ENCODE assay signal across 8 cellular contexts in genomic region chr5:138274189-138274853, GRCh38. TPM values are rescaled to one million over a fixed set of nuclear protein-coding genes. Genes with fewer than 3 reads are reported as not detected.
DNase-seq lines count a peak whose midpoint lies in the region; ATAC-seq and TF ChIP-seq lines count a peak whose summit lies in the region.

Gene GFRA3, minus strand, starts transcription at chr5:138274621. Its CDS starts 197 bp downstream, at chr5:138274424.

- no peaks in the 10 kb centered on the region for H3K9me2 ChIP-seq in PC-9 (ENCODE audit: insufficient read depth)

- no peak within 1 kb of the TSS for H2BK12ac ChIP-seq in mesenchymal stem cell (ENCODE audit: low read length in 2 of 2)

- CTCF ChIA-PET in mammary epithelial cell (lab: Charles Lee; ENCODE audit: low non-redundant PET), result no interaction called here
- CTCF ChIA-PET in PC-9 (lab: Charles Lee), result no interaction called here

- peak within 1 kb of the TSS; percentile 6; the same call in 1 of the 2 replicates for H3K4me3 ChIP-seq in HL-60 (replicated peaks; ENCODE audit: insufficient read depth, low read length)
- peak within 1 kb of the TSS in 2 of 3 experiments; percentile 29 to 33 for H3K4me3 ChIP-seq in mammary epithelial cell (replicated peaks in 1 of 3; ENCODE audit: insufficient read depth in 1 of 3, low read depth in 2 of 3, low read length in 3 of 3)
- H3K4me3 ChIP-seq in mesenchymal stem cell (ENCODE audit: insufficient read depth in 1 of 2, low read depth in 1 of 2, low read length in 2 of 2), result peak within 1 kb of the TSS; percentile 37 to 47
- H3K4me3 ChIP-seq in uterus, result peak within 1 kb of the TSS; percentile 3 to 27
- no peak within 1 kb of the TSS for H3K4me3 ChIP-seq in PC-9

- H3K27ac ChIP-seq in HL-60 (replicated peaks) (no peak within 1 kb of the TSS), mammary epithelial cell (ENCODE audit: insufficient read depth, low read depth, low read length) (no peak within 1 kb of the TSS), mesenchymal stem cell (ENCODE audit: low read length, poor library complexity, severe bottlenecking) (no peak within 1 kb of the TSS), uterus (no peak within 1 kb of the TSS), PC-9 (no peak within 1 kb of the TSS)

- peak within 1 kb of the TSS in 1 of 2 experiments; percentile 94 for H3K14ac ChIP-seq in mesenchymal stem cell (ENCODE audit: low read length in 2 of 2)

- no peak within 1 kb of the TSS for H3K4ac ChIP-seq in mesenchymal stem cell (ENCODE audit: low read depth in 1 of 2, low read length in 2 of 2)

- ATAC-seq in HG02623 (IDR thresholded peaks at IDR 0.05; ENCODE audit: unreplicated experiment) (no peak), GM21447 (IDR thresholded peaks at IDR 0.05; ENCODE audit: unreplicated experiment) (no peak)

- H3K4me2 ChIP-seq in mammary epithelial cell (ENCODE audit: insufficient read depth, low read depth, low read length) (peak within 1 kb of the TSS; percentile 87), mesenchymal stem cell (ENCODE audit: low read length, poor library complexity, severe bottlenecking) (peak within 1 kb of the TSS; percentile 75), PC-9 (no peak within 1 kb of the TSS)

- H4K8ac ChIP-seq in mesenchymal stem cell (ENCODE audit: low read length), result peak within 1 kb of the TSS; percentile 71

- in situ Hi-C loops in mammary epithelial cell (cut with MboI; ENCODE audit: low sequenced_read_pairs in 2 of 2), result loop anchor here in 1 of 2 donors (10.0 kb wide), 1 partner anchor 50 kb away; no protein-coding TSS in a partner anchor

- H3K79me1 ChIP-seq in mesenchymal stem cell (replicated peaks; ENCODE audit: low read length, poor library complexity, severe bottlenecking), result no peaks in the 10 kb centered on the region

- H3K9ac ChIP-seq in mammary epithelial cell (ENCODE audit: insufficient read depth, low read length), result no peak within 1 kb of the TSS
- no peak within 1 kb of the TSS for H3K9ac ChIP-seq in mesenchymal stem cell (ENCODE audit: low read length)

- H2BK15ac ChIP-seq in mesenchymal stem cell (ENCODE audit: low read depth, poor library complexity, severe bottlenecking), result peak within 1 kb of the TSS; percentile 77

- no peak within 1 kb of the TSS for H2BK120ac ChIP-seq in mesenchymal stem cell (ENCODE audit: low read depth, low read length)

- H3K9me3 ChIP-seq in mammary epithelial cell (replicated peaks; ENCODE audit: insufficient read depth, low read length) (no peaks in the 10 kb centered on the region), mesenchymal stem cell (ENCODE audit: control insufficient read depth, low read length) (no peaks in the 10 kb centered on the region), uterus (no peaks in the 10 kb centered on the region), PC-9 (ENCODE audit: insufficient read depth, low read depth) (no peaks in the 10 kb centered on the region)

- TF ChIP-seq CTCF in HL-60 (IDR thresholded peaks at IDR 0.05; ENCODE audit: insufficient read depth, low read length) (no peak), mammary epithelial cell (conservative IDR thresholded peaks at IDR 0.05 in 1 of 2, IDR thresholded peaks at IDR 0.05 in 1 of 2; ENCODE audit: extremely low read depth in 1 of 2, insufficient read depth in 1 of 2, low read depth in 1 of 2, low read length in 2 of 2) (no peak), uterus (IDR thresholded peaks at IDR 0.05) (no peak), PC-9 (conservative IDR thresholded peaks at IDR 0.05) (no peak)

- no peak for TF ChIP-seq POLR2A in uterus (IDR thresholded peaks at IDR 0.05)

- H3K36me3 ChIP-seq in mammary epithelial cell (ENCODE audit: insufficient read depth, low read length) (no peaks in the 10 kb centered on the region), mesenchymal stem cell (ENCODE audit: control insufficient read depth in 1 of 2, insufficient read depth in 2 of 2, low read depth in 1 of 2, low read length in 2 of 2) (no peaks in the 10 kb centered on the region), uterus (no peaks in the 10 kb centered on the region), PC-9 (ENCODE audit: low read depth) (no peaks in the 10 kb centered on the region)

- no peak within 1 kb of the TSS for H4K91ac ChIP-seq in mesenchymal stem cell (ENCODE audit: low read length)

- H3K27me3 ChIP-seq in HL-60 (ENCODE audit: insufficient read depth, poor library complexity, severe bottlenecking) (no peaks in the 10 kb centered on the region), mammary epithelial cell (ENCODE audit: insufficient read depth, low read length) (peaks cover 2% of the 10 kb centered on the region), mesenchymal stem cell (ENCODE audit: control insufficient read depth in 1 of 2, insufficient read depth in 1 of 2, low read length in 2 of 2) (peaks cover 28 to 53% of the 10 kb centered on the region in 2 experiments), uterus (no peaks in the 10 kb centered on the region), PC-9 (ENCODE audit: insufficient read depth, low read depth) (no peaks in the 10 kb centered on the region)

- H4K20me1 ChIP-seq in mammary epithelial cell (ENCODE audit: insufficient read depth, low read length) (no peaks in the 10 kb centered on the region), PC-9 (ENCODE audit: insufficient read depth) (no peaks in the 10 kb centered on the region)

- dilution Hi-C loops in mammary epithelial cell (cut with HindIII; ENCODE audit: low sequenced_read_pairs), result no loop called here

- intact Hi-C loops in mammary epithelial cell (cut with micrococcal nuclease) (no loop called here), uterus (cut with DNase I; ENCODE audit: low total_unique reads) (no loop called here), PC-9 (cut with micrococcal nuclease; ENCODE audit: unreplicated experiment) (no loop called here)

- 0% methylated on average over 4 of the region's 62 CpGs for WGBS in mammary epithelial cell (ENCODE audit: low coverage, missing lambda C conversion rate)
- WGBS in mesenchymal stem cell, result 3% methylated on average over 59 of the region's 62 CpGs

- POLR2A ChIA-PET in PC-9 (lab: Charles Lee; ENCODE audit: unreplicated experiment), result no interaction called here

- no TSS peak for BruUV-seq in mammary epithelial cell (replicated peaks; lab: Mats Ljungman, UMichigan)
- BruUV-seq in PC-9 (replicated peaks; lab: Mats Ljungman, UMichigan), result no TSS peak

- H3K18ac ChIP-seq in mesenchymal stem cell (ENCODE audit: low read depth in 1 of 2, low read length in 2 of 2), result no peak within 1 kb of the TSS

- peak within 1 kb of the TSS; percentile 66 for H2AFZ ChIP-seq in mammary epithelial cell (ENCODE audit: low read depth, low read length)
- H2AFZ ChIP-seq in mesenchymal stem cell (ENCODE audit: low read depth, low read length), result no peak within 1 kb of the TSS
- no peak within 1 kb of the TSS for H2AFZ ChIP-seq in PC-9

- H3F3A ChIP-seq in PC-9 (ENCODE audit: insufficient read depth, low read depth), result no peaks in the 10 kb centered on the region

- no peak within 1 kb of the TSS for H2AK5ac ChIP-seq in mesenchymal stem cell (ENCODE audit: low read length, severe bottlenecking)

- peaks cover 2% of the 10 kb centered on the region for H3K4me1 ChIP-seq in mammary epithelial cell (ENCODE audit: insufficient read depth, low read length)
- peaks cover 7% of the 10 kb centered on the region for H3K4me1 ChIP-seq in mesenchymal stem cell (ENCODE audit: control insufficient read depth, insufficient read depth, low read depth, low read length)
- H3K4me1 ChIP-seq in uterus, result peaks cover 0 to 5% of the 10 kb centered on the region in 2 donors
- H3K4me1 ChIP-seq in PC-9 (replicated peaks; ENCODE audit: insufficient read depth), result no peaks in the 10 kb centered on the region

- H3K79me2 ChIP-seq in mammary epithelial cell (ENCODE audit: insufficient read depth, low read length), result no peaks in the 10 kb centered on the region
- no peaks in the 10 kb centered on the region for H3K79me2 ChIP-seq in PC-9 (ENCODE audit: low read depth)

- peak; percentile 33 for DNase-seq in AG08396 (ENCODE audit: low spot score)
- DNase-seq in HL-60 (ENCODE audit: low read depth in 1 of 2, low spot score in 1 of 2), result no peak
- DNase-seq in mammary epithelial cell, result no peak
- peak; percentile 6 for DNase-seq in mesenchymal stem cell
- peak in 1 of 2 donors; percentile 17 for DNase-seq in uterus
- DNase-seq in PC-9, result no peak

- H3K23ac ChIP-seq in mesenchymal stem cell (ENCODE audit: low read length in 2 of 2), result peak within 1 kb of the TSS in 1 of 2 experiments; percentile 60

- H2BK5ac ChIP-seq in mesenchymal stem cell (ENCODE audit: low read depth, low read length, poor library complexity, severe bottlenecking), result no peak within 1 kb of the TSS

RNA-seq across cellular contexts. Expression of gene GFRA3, which starts in this region (rescaled TPM):
- total RNA-seq in mammary epithelial cell, result not detected
- not detected for polyA plus RNA-seq in mammary epithelial cell
- polyA minus RNA-seq in mammary epithelial cell, result not detected
- not detected for polyA plus RNA-seq in mesenchymal stem cell (2013, experiment 1 of 2)
- not detected for polyA plus RNA-seq in mesenchymal stem cell (2013, experiment 2 of 2)
- 1 to 10 TPM in 1 of 4 donors, under 1 TPM in 1, not detected in 2; 0.30 to 1.2 TPM for total RNA-seq in uterus
- total RNA-seq in PC-9 (2021), result 0.68 TPM in 1 of 2 replicates, not detected in the other

Comparison
In these comparisons a context has a peak if more than half of its experiments do, and no peak if none do; other contexts are left out.
1. DNase-seq: peak in AG08396 (single experiment) and mesenchymal stem cell (single experiment); none in HL-60 (0 of 2), mammary epithelial cell (single experiment) and PC-9 (0 of 2).